In the genomic region with DNA sequence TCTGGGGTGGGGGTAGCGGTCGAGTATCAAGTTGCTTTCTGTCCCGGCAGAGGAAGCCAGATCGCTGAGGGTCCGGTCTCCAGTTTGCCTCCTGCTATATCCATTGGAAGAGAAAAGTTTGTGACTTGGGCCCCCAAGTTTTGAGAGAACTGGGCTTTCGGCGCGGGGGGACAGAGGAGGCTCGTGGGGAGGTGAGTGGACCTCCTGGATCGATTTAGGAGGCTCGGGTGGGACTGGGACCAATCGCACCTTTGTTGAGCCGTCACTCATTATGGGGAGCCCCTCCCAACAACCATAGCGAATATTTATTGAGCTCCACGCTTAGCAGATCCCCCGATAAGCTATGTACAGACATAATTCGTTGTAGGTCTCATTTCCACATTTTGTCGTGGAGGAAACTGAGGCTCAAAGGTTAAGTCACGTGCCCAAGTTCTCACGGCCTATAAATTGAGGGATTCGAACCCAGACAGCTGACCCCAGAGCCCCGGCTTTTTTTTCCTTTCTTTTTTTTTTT, we compare ENCODE assay signal across 7 cellular contexts. TPM values are rescaled to one million over a fixed set of nuclear protein-coding genes. Genes with fewer than 3 reads are reported as not detected.
DNase-seq lines count a peak whose midpoint lies in the region; ATAC-seq and TF ChIP-seq lines count a peak whose summit lies in the region.

No MANE protein-coding gene starts in this region.

- ATAC-seq in GM23338 (peak; percentile 5), sciatic nerve (peak; percentile 2), GM19035 (IDR thresholded peaks at IDR 0.05; ENCODE audit: unreplicated experiment) (no peak), GM21717 (IDR thresholded peaks at IDR 0.05; ENCODE audit: unreplicated experiment) (no peak)

- H3K4me3 ChIP-seq in GM23338 = peak overlapping the region; percentile 84
- H3K4me3 ChIP-seq in SK-N-MC = peak overlapping the region; percentile 91
- peak overlapping the region; percentile 98 for H3K4me3 ChIP-seq in fibroblast of mammary gland (ENCODE audit: control insufficient read depth, low read depth, low read length)

- peaks cover 30% of the 10 kb centered on the region for H3K79me2 ChIP-seq in GM23338 (replicated peaks; ENCODE audit: insufficient read depth)

- peak overlapping the region; percentile 97 for H3K27ac Mint-ChIP-seq in GM23338

- peak overlapping the region; percentile 88 for H3K4me2 ChIP-seq in GM23338

- H4K20me1 ChIP-seq in GM23338 (replicated peaks; ENCODE audit: insufficient read depth) = peaks cover 10% of the 10 kb centered on the region

- H3K36me3 ChIP-seq in GM23338 (ENCODE audit: insufficient read depth) (no peaks in the 10 kb centered on the region), SK-N-MC (ENCODE audit: insufficient read depth, low read length) (peaks cover 6% of the 10 kb centered on the region; the same call in 1 of the 2 replicates)

- intact Hi-C loops in sciatic nerve (cut with DNase I) = no loop called here

- H3K4me1 Mint-ChIP-seq in GM23338 = peaks cover 10% of the 10 kb centered on the region

- H3K9me3 ChIP-seq in SK-N-MC (ENCODE audit: low read depth, low read length) = no peaks in the 10 kb centered on the region

- H3K27me3 Mint-ChIP-seq in GM23338 (ENCODE audit: insufficient read depth, low read depth, poor library complexity) = peaks cover 19% of the 10 kb centered on the region

- H3K27ac ChIP-seq in GM23338 (ENCODE audit: low read depth) = peak overlapping the region; percentile 82; the same call in 1 of the 2 replicates
- H3K27ac ChIP-seq in SK-N-MC = peak overlapping the region; percentile 68

- peak overlapping the region; percentile 99 for H3K4me3 Mint-ChIP-seq in GM23338

- DNase-seq in GM23338 (ENCODE audit: low spot score) (no peak), SK-N-MC (ENCODE audit: low read depth, low spot score) (no peak), fibroblast of mammary gland (ENCODE audit: low read depth) (no peak), sciatic nerve (ENCODE audit: low spot score) (no peak), hypothalamus (lab: John Stamatoyannopoulos, UW) (no peak)

- peaks cover 7% of the 10 kb centered on the region; the same call in 1 of the 2 replicates for H3K4me1 ChIP-seq in GM23338 (ENCODE audit: insufficient read depth)

- no peaks in the 10 kb centered on the region; the same call in 2 of the 3 replicates for H3K9me3 Mint-ChIP-seq in GM23338

- H3F3A ChIP-seq in GM23338 (replicated peaks; ENCODE audit: low read depth) = 0 out of 2 replicates have a peak, but pooled peaks cover 2% of the 10 kb centered on the region

- H3K27me3 ChIP-seq in GM23338 (ENCODE audit: insufficient read depth) = no peaks in the 10 kb centered on the region

- TF ChIP-seq CTCF in GM23338 (conservative IDR thresholded peaks at IDR 0.05; ENCODE audit: low read depth in 2 of 2) (no peak), fibroblast of mammary gland (conservative IDR thresholded peaks at IDR 0.05; ENCODE audit: control insufficient read depth, insufficient read depth, low read depth, low read length) (no peak)

- H2AFZ ChIP-seq in GM23338 = peak overlapping the region; percentile 80; the same call in 1 of the 2 replicates

- H3K36me3 Mint-ChIP-seq in GM23338 (ENCODE audit: low read depth) = peaks cover 15% of the 10 kb centered on the region; the same call in 2 of the 3 replicates

- H3K9me2 ChIP-seq in GM23338 (ENCODE audit: insufficient read depth) = no peaks in the 10 kb centered on the region

- H3K9ac ChIP-seq in SK-N-MC (ENCODE audit: insufficient read length) = peak overlapping the region; percentile 92

TF ChIP-seq in GM23338, 12 proteins besides CTCF, POLR2A, EP300 and RAD21:
- TF ChIP-seq, protein P1, sequence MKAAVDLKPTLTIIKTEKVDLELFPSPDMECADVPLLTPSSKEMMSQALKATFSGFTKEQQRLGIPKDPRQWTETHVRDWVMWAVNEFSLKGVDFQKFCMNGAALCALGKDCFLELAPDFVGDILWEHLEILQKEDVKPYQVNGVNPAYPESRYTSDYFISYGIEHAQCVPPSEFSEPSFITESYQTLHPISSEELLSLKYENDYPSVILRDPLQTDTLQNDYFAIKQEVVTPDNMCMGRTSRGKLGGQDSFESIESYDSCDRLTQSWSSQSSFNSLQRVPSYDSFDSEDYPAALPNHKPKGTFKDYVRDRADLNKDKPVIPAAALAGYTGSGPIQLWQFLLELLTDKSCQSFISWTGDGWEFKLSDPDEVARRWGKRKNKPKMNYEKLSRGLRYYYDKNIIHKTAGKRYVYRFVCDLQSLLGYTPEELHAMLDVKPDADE (IDR thresholded peaks at IDR 0.05) = no peak
- peak; percentile 58 for TF ChIP-seq POLR2AphosphoS5 (IDR thresholded peaks at IDR 0.05; ENCODE audit: low read depth)

RNA-seq across cellular contexts. Expression of a gene that starts 0.9 kb away (rescaled TPM):
- 54.3 and 58.1 TPM in 2 replicates for total RNA-seq in GM23338 (2014; rRNA removed; shearing (Covaris generic))
- 124 and 129 TPM in 2 replicates for polyA plus RNA-seq in GM23338 (2016; fragmentation: Nextera tagmentation; extraction: Ambion mirVana)
- total RNA-seq in sciatic nerve = 58.2 TPM

RNA-seq across cellular contexts. Expression of a gene that starts 1.0 kb away (rescaled TPM):
- total RNA-seq in GM23338 (2014; rRNA removed; shearing (Covaris generic)) = 16.4 and 18.8 TPM in 2 replicates
- 13.8 and 15.1 TPM in 2 replicates for polyA plus RNA-seq in GM23338 (2016; fragmentation: Nextera tagmentation; extraction: Ambion mirVana)
- total RNA-seq in sciatic nerve = 28.6 TPM

RNA-seq across cellular contexts. Expression of a gene that starts 10.2 kb away (rescaled TPM):
- total RNA-seq in GM23338 (2014; rRNA removed; shearing (Covaris generic)) = 14.4 and 14.6 TPM in 2 replicates
- polyA plus RNA-seq in GM23338 (2016; fragmentation: Nextera tagmentation; extraction: Ambion mirVana) = 25.7 and 27.6 TPM in 2 replicates
- total RNA-seq in sciatic nerve = 9.2 TPM

RNA-seq across cellular contexts. Expression of a gene that starts 18.8 kb away (rescaled TPM):
- total RNA-seq in GM23338 (2014; rRNA removed; shearing (Covaris generic)) = 8.0 and 9.4 TPM in 2 replicates
- 1.8 and 2.2 TPM in 2 replicates for polyA plus RNA-seq in GM23338 (2016; fragmentation: Nextera tagmentation; extraction: Ambion mirVana)
- not detected for total RNA-seq in sciatic nerve

RNA-seq across cellular contexts. Expression of a gene that starts 22.9 kb away (rescaled TPM):
- 3.0 and 8.3 TPM in 2 replicates for total RNA-seq in GM23338 (2014; rRNA removed; shearing (Covaris generic))
- 7.4 and 8.1 TPM in 2 replicates for polyA plus RNA-seq in GM23338 (2016; fragmentation: Nextera tagmentation; extraction: Ambion mirVana)
- 4.7 TPM for total RNA-seq in sciatic nerve

Comparison
In these comparisons a context has a peak if more than half of its experiments do, and no peak if none do; other contexts are left out.
1. ATAC-seq: peak in GM23338 (single experiment) and sciatic nerve (single experiment); none in GM19035 (single experiment) and GM21717 (single experiment).
2. Peak in every context shown above with its lines, with median percentiles within 50 percentile points of each other: H3K4me3 ChIP-seq.